ENCODE assay signal across 1 cellular context in the genomic region with DNA sequence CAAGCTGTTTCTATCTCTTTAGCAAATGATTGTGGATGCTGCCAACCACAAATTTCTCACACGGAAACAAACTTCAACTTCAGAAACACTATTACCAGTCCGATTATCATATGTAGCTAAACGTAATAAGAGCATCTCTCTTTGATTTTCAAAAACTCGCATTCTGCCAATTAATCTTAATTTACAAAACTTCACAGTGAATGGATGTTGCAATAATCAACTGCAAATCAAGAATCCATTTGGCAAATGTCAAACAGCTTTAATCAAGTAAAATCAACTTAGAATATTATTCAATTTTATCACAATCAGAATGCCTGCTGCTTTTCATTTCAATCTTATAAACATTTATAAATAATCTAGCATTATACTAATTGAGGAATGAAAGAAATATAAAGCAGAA.
TF ChIP-seq lines count a peak whose summit lies in the region.

No MANE protein-coding gene starts in this region.

TF ChIP-seq in HepG2, 621 proteins besides CTCF, POLR2A, EP300 and RAD21:
- TF ChIP-seq CEBPB (IDR thresholded peaks at IDR 0.05; ENCODE audit: borderline replicate concordance, low read depth, low read length): peak; percentile 60; the same call in 1 of the 2 replicates
- TF ChIP-seq, protein P1, sequence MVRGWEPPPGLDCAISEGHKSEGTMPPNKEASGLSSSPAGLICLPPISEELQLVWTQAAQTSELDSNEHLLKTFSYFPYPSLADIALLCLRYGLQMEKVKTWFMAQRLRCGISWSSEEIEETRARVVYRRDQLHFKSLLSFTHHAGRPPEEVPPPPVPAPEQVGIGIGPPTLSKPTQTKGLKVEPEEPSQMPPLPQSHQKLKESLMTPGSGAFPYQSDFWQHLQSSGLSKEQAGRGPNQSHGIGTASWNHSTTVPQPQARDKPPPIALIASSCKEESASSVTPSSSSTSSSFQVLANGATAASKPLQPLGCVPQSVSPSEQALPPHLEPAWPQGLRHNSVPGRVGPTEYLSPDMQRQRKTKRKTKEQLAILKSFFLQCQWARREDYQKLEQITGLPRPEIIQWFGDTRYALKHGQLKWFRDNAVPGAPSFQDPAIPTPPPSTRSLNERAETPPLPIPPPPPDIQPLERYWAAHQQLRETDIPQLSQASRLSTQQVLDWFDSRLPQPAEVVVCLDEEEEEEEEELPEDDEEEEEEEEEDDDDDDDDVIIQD (CRISPR knock-in tag; IDR thresholded peaks at IDR 0.05; ENCODE audit: low read depth): no peak
- TF ChIP-seq FOXJ3 (CRISPR knock-in tag; IDR thresholded peaks at IDR 0.05; ENCODE audit: borderline replicate concordance): no peak
